In the genomic region with DNA sequence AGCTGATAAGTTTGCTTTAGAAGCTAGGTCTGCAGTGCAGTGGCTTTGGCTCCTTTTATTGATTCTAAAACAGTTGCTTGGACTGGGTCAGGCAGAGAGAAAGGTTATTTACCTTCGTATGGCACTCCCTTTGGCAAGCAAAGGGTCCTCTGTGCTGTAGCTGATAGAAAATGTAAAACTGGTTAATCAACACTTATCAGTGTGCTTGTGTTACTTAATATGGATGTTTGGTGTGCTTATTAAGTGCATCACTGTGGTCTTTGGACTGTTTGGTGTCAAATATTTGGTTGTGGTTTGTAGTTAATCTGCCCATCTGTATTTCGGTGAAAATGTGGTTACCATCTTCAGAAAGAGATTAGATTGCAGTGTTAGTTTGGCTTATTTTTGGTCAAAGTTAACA, we compare ENCODE assay signal across 11 cellular contexts. TPM values are rescaled to one million over a fixed set of nuclear protein-coding genes. Genes with fewer than 3 reads are reported as not detected.
DNase-seq lines count a peak whose midpoint lies in the region; ATAC-seq and TF ChIP-seq lines count a peak whose summit lies in the region.
"Had no signal": no experiment of that assay in that cellular context is flagged by ENCODE, and none has a peak within 500 bp of the region (broad histone marks: within the 10 kb centered on the region; RNA-seq: fewer than 3 reads in every experiment).

No MANE protein-coding gene starts in this region.

- H3K9me3 Mint-ChIP-seq in activated CD8-positive, alpha-beta memory T cell treated with anti-CD3 and anti-CD28 coated beads, Interleukin-2, amount 10 ng/mL, durations not matched to agents 7 days and 5 days (ENCODE audit: low read depth), result peaks cover 2% of the 10 kb centered on the region
- H3K9me3 Mint-ChIP-seq: natural killer cell had no signal

- no peaks in the 10 kb centered on the region for H3K27me3 Mint-ChIP-seq in activated CD8-positive, alpha-beta memory T cell treated with anti-CD3 and anti-CD28 coated beads, Interleukin-2, amount 10 ng/mL, durations not matched to agents 7 days and 5 days

- no peaks in the 10 kb centered on the region for H3K36me3 ChIP-seq in DOHH2 (ENCODE audit: control insufficient read depth, low read length)
- 0 out of 2 replicates have a peak, but pooled peaks cover 7% of the 10 kb centered on the region for H3K36me3 ChIP-seq in SU-DHL-6 (ENCODE audit: low read length)

- H4K20me1 ChIP-seq in DOHH2 (ENCODE audit: control insufficient read depth, insufficient read depth, low read depth, low read length) (no peaks in the 10 kb centered on the region), SU-DHL-6 (ENCODE audit: low read depth, low read length) (peaks cover 31% of the 10 kb centered on the region)

- DNase-seq in NCI-H1105 treated with DMSO at 0.1 percent for 48 hours (lab: John Stamatoyannopoulos, UW), result no peak
- DNase-seq in GM13976 (ENCODE audit: low spot score), result no peak
- no peak for DNase-seq in stimulated activated naive CD4-positive, alpha-beta T cell treated with Interleukin-2 at 50 U/mL for 16 hours (lab: John Stamatoyannopoulos, UW)
- DNase-seq in activated CD8-positive, alpha-beta memory T cell treated with anti-CD3 and anti-CD28 coated beads, Interleukin-2, amount 10 ng/mL, durations not matched to agents 7 days and 5 days, result no peak
- DNase-seq: glutamatergic neuron, natural killer cell had no signal

- in situ Hi-C loops in GM13976 (cut with MboI; ENCODE audit: low sequenced_read_pairs, unreplicated experiment), result no loop called here

- H3K27ac Mint-ChIP-seq in activated CD8-positive, alpha-beta memory T cell treated with anti-CD3 and anti-CD28 coated beads, Interleukin-2, amount 10 ng/mL, durations not matched to agents 7 days and 5 days, result no peak overlapping the region
- H3K27ac Mint-ChIP-seq: natural killer cell had no signal

- H2AFZ ChIP-seq in SU-DHL-6 (ENCODE audit: low read depth, low read length, severe bottlenecking), result no peak overlapping the region

- no peaks in the 10 kb centered on the region for H3K9me3 ChIP-seq in DOHH2 (ENCODE audit: control insufficient read depth, insufficient read depth, low read length)
- H3K9me3 ChIP-seq in SU-DHL-6 (ENCODE audit: insufficient read depth, low read length), result no peaks in the 10 kb centered on the region

- H3K27me3 ChIP-seq in DOHH2 (ENCODE audit: control insufficient read depth, low read length), result no peaks in the 10 kb centered on the region
- no peaks in the 10 kb centered on the region for H3K27me3 ChIP-seq in SU-DHL-6 (ENCODE audit: low read length)

- H3K27ac ChIP-seq in DOHH2 (ENCODE audit: low read depth, low read length), result peak overlapping the region; percentile 14; the same call in 1 of the 2 replicates
- no peak overlapping the region for H3K27ac ChIP-seq in SU-DHL-6 (ENCODE audit: low read depth, low read length)
- H3K27ac ChIP-seq: RWPE1 had no signal

- peaks cover 50% of the 10 kb centered on the region for H3K79me2 ChIP-seq in DOHH2 (ENCODE audit: control insufficient read depth, low read length)
- peaks cover 10% of the 10 kb centered on the region for H3K79me2 ChIP-seq in SU-DHL-6 (ENCODE audit: insufficient read depth, low read length)

- peaks cover 54% of the 10 kb centered on the region for H3K4me1 ChIP-seq in DOHH2 (ENCODE audit: control insufficient read depth, low read length)

- no peaks in the 10 kb centered on the region for H3K9me2 ChIP-seq in DOHH2 (replicated peaks; ENCODE audit: control insufficient read depth, low read length)
- H3K9me2 ChIP-seq in SU-DHL-6 (replicated peaks; ENCODE audit: insufficient read depth, low read length), result no peaks in the 10 kb centered on the region

- H3K4me2 ChIP-seq in DOHH2 (ENCODE audit: low read length) (peak overlapping the region; percentile 48), SU-DHL-6 (ENCODE audit: low read depth, low read length, poor library complexity, severe bottlenecking) (peak overlapping the region; percentile 1)

- H3K4me3 ChIP-seq in DOHH2 (ENCODE audit: low read length), result peak overlapping the region; percentile 30
- no peak overlapping the region for H3K4me3 ChIP-seq in SU-DHL-6 (ENCODE audit: insufficient read depth, low read length, poor library complexity, severe bottlenecking)

- H3K36me3 Mint-ChIP-seq in activated CD8-positive, alpha-beta memory T cell treated with anti-CD3 and anti-CD28 coated beads, Interleukin-2, amount 10 ng/mL, durations not matched to agents 7 days and 5 days, result no peaks in the 10 kb centered on the region
- H3K36me3 Mint-ChIP-seq: natural killer cell had no signal

- H3F3A ChIP-seq in DOHH2 (ENCODE audit: control insufficient read depth, insufficient read depth) (peaks cover 3% of the 10 kb centered on the region; the same call in 1 of the 2 replicates), SU-DHL-6 (ENCODE audit: insufficient read depth) (peaks cover 7% of the 10 kb centered on the region; the same call in 1 of the 2 replicates)

- TF ChIP-seq CTCF in DOHH2 (IDR thresholded peaks at IDR 0.05; ENCODE audit: low read depth, low read length, poor library complexity, severe bottlenecking) (no peak), SU-DHL-6 (IDR thresholded peaks at IDR 0.05; ENCODE audit: insufficient read depth, low read length, poor library complexity, severe bottlenecking) (no peak), GM13976 (IDR thresholded peaks at IDR 0.05; ENCODE audit: borderline replicate concordance, control extremely low read depth, extremely low read depth, insufficient read depth, missing control alignments) (no peak)

- CTCF ChIA-PET in activated CD8-positive, alpha-beta memory T cell treated with anti-CD3 and anti-CD28 coated beads, Interleukin-2, amount 10 ng/mL, durations not matched to agents 7 days and 5 days (lab: Charles Lee), result no interaction called here

- no peak overlapping the region for H3K4me3 Mint-ChIP-seq in activated CD8-positive, alpha-beta memory T cell treated with anti-CD3 and anti-CD28 coated beads, Interleukin-2, amount 10 ng/mL, durations not matched to agents 7 days and 5 days
- H3K4me3 Mint-ChIP-seq: natural killer cell had no signal

- H3K4me1 Mint-ChIP-seq in activated CD8-positive, alpha-beta memory T cell treated with anti-CD3 and anti-CD28 coated beads, Interleukin-2, amount 10 ng/mL, durations not matched to agents 7 days and 5 days, result no peaks in the 10 kb centered on the region

- ATAC-seq in GM19467 (IDR thresholded peaks at IDR 0.05; ENCODE audit: unreplicated experiment) (peak; percentile 41), HG03095 (IDR thresholded peaks at IDR 0.05; ENCODE audit: unreplicated experiment) (peak; percentile 42)
- no peak for ATAC-seq in activated CD8-positive, alpha-beta memory T cell treated with anti-CD3 and anti-CD28 coated beads, Interleukin-2, amount 10 ng/mL, durations not matched to agents 7 days and 5 days
- ATAC-seq: natural killer cell had no signal

- no peak overlapping the region for H3K9ac ChIP-seq in SU-DHL-6 (ENCODE audit: low read length)

RNA-seq across cellular contexts. Expression of a gene that starts 16.0 kb away (rescaled TPM):
- under 1 TPM; 0.77 to 0.82 TPM for total RNA-seq in activated CD8-positive, alpha-beta memory T cell treated with anti-CD3 and anti-CD28 coated beads, Interleukin-2, amount 10 ng/mL, durations not matched to agents 7 days and 5 days
